Comparison of ENCODE assay signal across 23 cellular contexts in genomic region chr21:41979335-41979734, GRCh38.
"Had no signal": no experiment of that assay in that cellular context is flagged by ENCODE, and none has a peak within 500 bp of the region (broad histone marks: within the 10 kb centered on the region; RNA-seq: fewer than 3 reads in every experiment).

No MANE protein-coding gene starts in this region.

- ATAC-seq: mucosa of descending colon; naive thymus-derived CD4-positive, alpha-beta T cell; natural killer cell treated with Interleukin-12 subunit alpha and Interleukin-12 subunit beta and Interleukin-15 and Interleukin-18, amount 100 ng/mL, for 72 hours; right lobe of liver; stimulated activated memory B cell treated with anti-CD40 and anti-IgM and Interleukin-4, amounts not matched to agents 10 μg/mL and 1 μg/mL and 100 μg/mL, for 72 hours; stimulated activated naive CD8-positive, alpha-beta T cell treated with anti-CD3 and anti-CD28 coated beads, Interleukin-15, amount 100 ng/mL, for 72 hours had no signal

- H3K36me3 ChIP-seq: left ventricle myocardium inferior, ovary, right atrium auricular region, right lobe of liver, tibial nerve, uterus had no signal

- H3K4me3 ChIP-seq: left ventricle myocardium inferior, lung, mucosa of descending colon, ovary, right atrium auricular region, right lobe of liver, smooth muscle cell, tibial nerve, uterus had no signal

- H3K4me2 ChIP-seq: smooth muscle cell had no signal

- H3K9me3 ChIP-seq: mucosa of descending colon, ovary, right atrium auricular region, right lobe of liver, uterus had no signal

- H3K27me3 ChIP-seq: ovary, right atrium auricular region, right lobe of liver, tibial nerve, uterus had no signal

- H3K4me1 ChIP-seq: right lobe of liver, tibial nerve, uterus had no signal

- FAIRE-seq: islet of Langerhans had no signal

- DNase-seq: immature natural killer cell; left ventricle myocardium inferior; mesendoderm; midbrain; mucosa of descending colon; naive thymus-derived CD4-positive, alpha-beta T cell; ovary; right lobe of liver; stimulated activated CD4-positive, alpha-beta T cell treated with anti-CD3 and anti-CD28 coated beads, Interleukin-1b, Interleukin-23, amount 100 ng/mL, for 48 hours; stimulated activated CD4-positive, alpha-beta T cell treated with anti-CD3 and anti-CD28 coated beads, Interleukin-2, amount 100 ng/mL, for 48 hours; stimulated activated CD4-positive, alpha-beta T cell treated with anti-CD3 and anti-CD28 coated beads, Interleukin-4, amount 100 ng/mL, for 4 hours; stimulated activated CD8-positive, alpha-beta memory T cell treated with anti-CD3 and anti-CD28 coated beads, Interleukin-4, amount 100 ng/mL, for 48 hours; stimulated activated naive CD4-positive, alpha-beta T cell treated with Interleukin-2 at 50 U/mL for 16 hours; stimulated activated naive CD8-positive, alpha-beta T cell treated with anti-CD3 and anti-CD28 coated beads, Interleukin-15, amount 100 ng/mL, for 72 hours; substantia nigra; uterus had no signal

- H3K27ac ChIP-seq: left ventricle myocardium inferior, ovary, right atrium auricular region, right lobe of liver, tibial nerve, uterus had no signal
